In the genomic region with DNA sequence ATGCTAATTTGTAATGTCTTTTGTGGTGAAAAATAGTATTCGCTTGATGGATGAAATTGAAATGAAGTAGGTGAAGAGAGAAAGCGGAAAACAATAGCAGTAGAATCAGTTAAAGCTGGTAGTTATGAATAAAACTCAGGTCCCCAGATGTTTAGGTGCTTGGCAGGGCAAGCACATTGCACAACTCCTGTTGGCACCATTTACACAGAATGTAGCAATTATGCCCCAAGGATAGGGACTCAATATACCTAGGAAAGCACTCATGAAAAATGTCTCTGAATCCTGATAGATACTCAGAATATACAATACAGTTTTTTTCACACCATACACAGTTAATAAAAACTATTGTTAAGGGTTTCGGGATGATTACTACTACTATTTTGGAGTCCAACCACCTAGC, we compare ENCODE assay signal across 34 cellular contexts. TPM values are rescaled to one million over a fixed set of nuclear protein-coding genes. Genes with fewer than 3 reads are reported as not detected.
"Had no signal": no experiment of that assay in that cellular context is flagged by ENCODE, and none has a peak within 500 bp of the region (broad histone marks: within the 10 kb centered on the region; RNA-seq: fewer than 3 reads in every experiment).

No MANE protein-coding gene starts in this region.

- H3K9me3 ChIP-seq: colonic mucosa, esophagus muscularis mucosa, mucosa of descending colon, neutrophil, testis had no signal

- H2AFZ ChIP-seq: parathyroid adenoma had no signal

- H3K36me3 Mint-ChIP-seq: immature natural killer cell; mesothelial cell of epicardium; naive B cell; natural killer cell treated with Interleukin-12 subunit alpha and Interleukin-12 subunit beta and Interleukin-15 and Interleukin-18, amount 100 ng/mL, for 72 hours; stimulated activated memory B cell treated with anti-CD40 and anti-IgM and Interleukin-4, amounts not matched to agents 10 μg/mL and 1 μg/mL and 100 μg/mL, for 72 hours; type B pancreatic cell had no signal

- H3K4me3 Mint-ChIP-seq: dendritic cell treated with granulocyte-macrophage colony-stimulating factor and Interleukin-4, amounts not matched to agents 40 ng/mL and 50 ng/mL, for 4 days; endodermal cell; immature natural killer cell; mesothelial cell of epicardium; naive B cell; natural killer cell treated with Interleukin-12 subunit alpha and Interleukin-12 subunit beta and Interleukin-15 and Interleukin-18, amount 100 ng/mL, for 72 hours; neural crest cell; stimulated activated memory B cell treated with anti-CD40 and anti-IgM and Interleukin-4, amounts not matched to agents 10 μg/mL and 1 μg/mL and 100 μg/mL, for 72 hours; type B pancreatic cell had no signal

- H3K4me3 ChIP-seq: colonic mucosa, esophagus muscularis mucosa, heart right ventricle, lung, mucosa of descending colon, skin epidermis, spleen, testis, tibial artery had no signal

- DNase-seq: colonic mucosa; effector CD8-positive, alpha-beta T cell; endodermal cell; foreskin melanocyte; glutamatergic neuron; heart right ventricle; hippocampal formation; immature natural killer cell; islet precursor cell; kidney glomerular epithelial cell; left colon; left ventricle myocardium superior; mesenchymal stem cell; mucosa of descending colon; naive B cell; right cardiac atrium; spleen; stimulated activated CD4-positive, alpha-beta T cell treated with anti-CD3 and anti-CD28 coated beads, Interleukin-4, amount 100 ng/mL, for 4 hours; stimulated activated naive CD8-positive, alpha-beta T cell treated with anti-CD3 and anti-CD28 coated beads, Interleukin-15, Interleukin-2, amounts not matched to agents 100 U/mL and 50 U/mL, for 24 hours; substantia nigra; testis; tibial artery had no signal

- H3K79me2 ChIP-seq: parathyroid adenoma had no signal

- H3K9ac ChIP-seq: parathyroid adenoma had no signal

- H3K36me3 ChIP-seq: colonic mucosa, esophagus muscularis mucosa, heart right ventricle, neutrophil, spleen, tibial artery had no signal

- ATAC-seq: heart right ventricle; left colon; left ventricle myocardium superior; mucosa of descending colon; natural killer cell treated with Interleukin-12 subunit alpha and Interleukin-12 subunit beta and Interleukin-15 and Interleukin-18, amount 100 ng/mL, for 72 hours; right cardiac atrium; stimulated activated memory B cell treated with anti-CD40 and anti-IgM and Interleukin-4, amounts not matched to agents 10 μg/mL and 1 μg/mL and 100 μg/mL, for 72 hours; stimulated activated naive CD8-positive, alpha-beta T cell treated with anti-CD3 and anti-CD28 coated beads, Interleukin-15, Interleukin-2, amounts not matched to agents 100 U/mL and 50 U/mL, for 24 hours had no signal

- H3K27ac Mint-ChIP-seq: dendritic cell treated with granulocyte-macrophage colony-stimulating factor and Interleukin-4, amounts not matched to agents 40 ng/mL and 50 ng/mL, for 4 days; endodermal cell; immature natural killer cell; mesothelial cell of epicardium; naive B cell; natural killer cell treated with Interleukin-12 subunit alpha and Interleukin-12 subunit beta and Interleukin-15 and Interleukin-18, amount 100 ng/mL, for 72 hours; progenitor cell of endocrine pancreas; stimulated activated memory B cell treated with anti-CD40 and anti-IgM and Interleukin-4, amounts not matched to agents 10 μg/mL and 1 μg/mL and 100 μg/mL, for 72 hours; type B pancreatic cell had no signal

- H3K27ac ChIP-seq: colonic mucosa, esophagus muscularis mucosa, heart right ventricle, neutrophil, parathyroid adenoma, skin epidermis, spleen, testis, tibial artery had no signal

- H3K4me1 Mint-ChIP-seq: endodermal cell; immature natural killer cell; mesothelial cell of epicardium; naive B cell; neural crest cell; stimulated activated memory B cell treated with anti-CD40 and anti-IgM and Interleukin-4, amounts not matched to agents 10 μg/mL and 1 μg/mL and 100 μg/mL, for 72 hours had no signal

- H3K4me1 ChIP-seq: colonic mucosa, esophagus muscularis mucosa, heart right ventricle, parathyroid adenoma, spleen, testis, tibial artery had no signal

- H3K9me3 Mint-ChIP-seq: immature natural killer cell had no signal

- H3K27me3 ChIP-seq: colonic mucosa, esophagus muscularis mucosa, heart right ventricle, neutrophil, spleen, testis, tibial artery had no signal

- H3K27me3 Mint-ChIP-seq: dendritic cell treated with granulocyte-macrophage colony-stimulating factor and Interleukin-4, amounts not matched to agents 40 ng/mL and 50 ng/mL, for 4 days; naive B cell; progenitor cell of endocrine pancreas; stimulated activated memory B cell treated with anti-CD40 and anti-IgM and Interleukin-4, amounts not matched to agents 10 μg/mL and 1 μg/mL and 100 μg/mL, for 72 hours; type B pancreatic cell had no signal

RNA-seq across cellular contexts. Expression of gene GRIA3, which starts 26.5 kb away (rescaled TPM):
- total RNA-seq: natural killer cell treated with Interleukin-12 subunit alpha and Interleukin-12 subunit beta and Interleukin-15 and Interleukin-18, amount 100 ng/mL, for 72 hours had no signal
- polyA plus RNA-seq: immature natural killer cell had no signal
